14 cellular contexts compared by ENCODE assay signal in the genomic region with DNA sequence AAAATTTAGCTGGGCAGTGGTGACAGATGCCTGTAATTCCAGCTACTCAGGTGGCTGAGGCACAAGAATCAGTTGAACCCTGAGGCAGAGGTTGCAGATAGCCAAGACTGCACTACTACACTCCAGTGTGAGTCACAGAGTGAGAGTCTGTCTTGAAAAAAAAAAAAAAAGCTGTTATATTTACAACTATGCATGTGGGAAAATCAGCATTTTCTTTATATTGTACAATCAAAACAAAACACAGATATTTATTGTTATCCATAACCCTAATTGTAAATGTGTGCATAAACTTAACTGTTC. TPM values are rescaled to one million over a fixed set of nuclear protein-coding genes. Genes with fewer than 3 reads are reported as not detected.
DNase-seq lines count a peak whose midpoint lies in the region; ATAC-seq and TF ChIP-seq lines count a peak whose summit lies in the region.
"Had no signal": no experiment of that assay in that cellular context is flagged by ENCODE, and none has a peak within 500 bp of the region (broad histone marks: within the 10 kb centered on the region; RNA-seq: fewer than 3 reads in every experiment).

No MANE protein-coding gene starts in this region.

- dilution Hi-C loops in mammary epithelial cell (cut with HindIII; ENCODE audit: low sequenced_read_pairs), result no loop called here

- H3K27me3 ChIP-seq in GM23248 (replicated peaks; ENCODE audit: insufficient read depth) (no peaks in the 10 kb centered on the region), mammary epithelial cell (ENCODE audit: insufficient read depth, low read length) (no peaks in the 10 kb centered on the region), hepatocyte (no peaks in the 10 kb centered on the region), skeletal muscle satellite cell (ENCODE audit: control insufficient read depth, insufficient read depth, low read length) (no peaks in the 10 kb centered on the region)
- H3K27me3 ChIP-seq: BLaER1 had no signal

- H4K20me1 ChIP-seq in GM23248 (ENCODE audit: insufficient read depth) (no peaks in the 10 kb centered on the region), mammary epithelial cell (ENCODE audit: insufficient read depth, low read length) (no peaks in the 10 kb centered on the region), hepatocyte (ENCODE audit: insufficient read depth, poor library complexity, severe bottlenecking) (no peaks in the 10 kb centered on the region)
- H4K20me1 ChIP-seq: BLaER1 had no signal

- H3K4me1 ChIP-seq in GM23248 (ENCODE audit: insufficient read depth) (peaks cover 30% of the 10 kb centered on the region), mammary epithelial cell (ENCODE audit: insufficient read depth, low read length) (peaks cover 7% of the 10 kb centered on the region), hepatocyte (ENCODE audit: insufficient read depth) (peaks cover 8% of the 10 kb centered on the region), skeletal muscle satellite cell (ENCODE audit: control insufficient read depth, insufficient read depth, low read length) (peaks cover 38% of the 10 kb centered on the region)

- peaks cover 0 to 2% of the 10 kb centered on the region in 2 donors for H3K27me3 Mint-ChIP-seq in natural killer cell (ENCODE audit: low read depth in 2 of 2)
- H3K27me3 Mint-ChIP-seq: activated naive CD4-positive, alpha-beta T cell treated with anti-CD3 and anti-CD28 coated beads, Interleukin-2, amount 50 U/mL, for 24 hours had no signal

- no peak overlapping the region for H3K4me3 Mint-ChIP-seq in natural killer cell
- H3K4me3 Mint-ChIP-seq: activated naive CD4-positive, alpha-beta T cell treated with anti-CD3 and anti-CD28 coated beads, Interleukin-2, amount 50 U/mL, for 24 hours had no signal

- peaks cover 0 to 16% of the 10 kb centered on the region in 2 donors for H3K4me1 Mint-ChIP-seq in natural killer cell
- H3K4me1 Mint-ChIP-seq: activated naive CD4-positive, alpha-beta T cell treated with anti-CD3 and anti-CD28 coated beads, Interleukin-2, amount 50 U/mL, for 24 hours had no signal

- peak overlapping the region; percentile 67 for H3K4me2 ChIP-seq in GM23248 (ENCODE audit: unreplicated experiment)
- H3K4me2 ChIP-seq in mammary epithelial cell (ENCODE audit: insufficient read depth, low read depth, low read length), result peak overlapping the region; percentile 76
- H3K4me2 ChIP-seq in hepatocyte, result peak overlapping the region; percentile 10
- peak overlapping the region; percentile 75 for H3K4me2 ChIP-seq in skeletal muscle satellite cell (ENCODE audit: low read length)
- H3K4me2 ChIP-seq: BLaER1 had no signal

- peak overlapping the region; percentile 61 for H3K9ac ChIP-seq in GM23248
- H3K9ac ChIP-seq in mammary epithelial cell (ENCODE audit: insufficient read depth, low read length), result peak overlapping the region; percentile 36
- peak overlapping the region; percentile 69 for H3K9ac ChIP-seq in skeletal muscle satellite cell (ENCODE audit: low read depth, low read length)
- H3K9ac ChIP-seq: BLaER1 had no signal

- DNase-seq in GM23248 (peak; percentile 84), mammary epithelial cell (peak; percentile 82), hepatocyte (ENCODE audit: low spot score) (peak; percentile 30), Kasumi-1 (lab: John Stamatoyannopoulos, UW) (no peak), NCI-H1930 (lab: John Stamatoyannopoulos, UW) (no peak), natural killer cell (no peak)
- DNase-seq: activated CD4-positive, CD25-positive, alpha-beta regulatory T cell; foreskin melanocyte; NCI-H2029 treated with DMSO at 0.1 percent for 48 hours had no signal

- BruUV-seq in mammary epithelial cell (replicated peaks; lab: Mats Ljungman, UMichigan), result no TSS peak

- H2AFZ ChIP-seq in GM23248 (no peak overlapping the region), mammary epithelial cell (ENCODE audit: low read depth, low read length) (no peak overlapping the region), hepatocyte (no peak overlapping the region)

- H3K27ac Mint-ChIP-seq in natural killer cell, result no peak overlapping the region
- H3K27ac Mint-ChIP-seq: activated naive CD4-positive, alpha-beta T cell treated with anti-CD3 and anti-CD28 coated beads, Interleukin-2, amount 50 U/mL, for 24 hours had no signal

- in situ Hi-C loops in GM23248 (cut with MboI), result no loop called here
- in situ Hi-C loops in mammary epithelial cell (cut with MboI; ENCODE audit: low sequenced_read_pairs in 2 of 2), result no loop called here

- intact Hi-C loops in mammary epithelial cell (cut with micrococcal nuclease), result loop anchor here (1.0 to 2.0 kb wide), 3 partner anchors 13 to 30 kb away; partner anchors contain the start of genes C1R, C1RL and C1S
- intact Hi-C loops in natural killer cell (cut with micrococcal nuclease), result no loop called here

- CTCF ChIA-PET in mammary epithelial cell (lab: Charles Lee; ENCODE audit: low non-redundant PET), result interaction anchor here (0.6 kb wide), 1 partner anchor 28 kb away, joined by 5 read pairs; no protein-coding TSS in a partner anchor

- H3K9me3 ChIP-seq in GM23248 (ENCODE audit: low read depth) (no peaks in the 10 kb centered on the region), mammary epithelial cell (replicated peaks; ENCODE audit: insufficient read depth, low read length) (peaks cover 4% of the 10 kb centered on the region), hepatocyte (ENCODE audit: low read depth) (no peaks in the 10 kb centered on the region), skeletal muscle satellite cell (replicated peaks; ENCODE audit: low read length) (no peaks in the 10 kb centered on the region)

- H3K79me2 ChIP-seq in GM23248 (ENCODE audit: insufficient read depth), result no peaks in the 10 kb centered on the region
- no peaks in the 10 kb centered on the region for H3K79me2 ChIP-seq in mammary epithelial cell (ENCODE audit: insufficient read depth, low read length)
- H3K79me2 ChIP-seq in hepatocyte, result no peaks in the 10 kb centered on the region

- H3K9me3 Mint-ChIP-seq in natural killer cell, result peaks cover 5 to 6% of the 10 kb centered on the region in 2 donors

- H3K27ac ChIP-seq in GM23248, result peak overlapping the region; percentile 91
- H3K27ac ChIP-seq in mammary epithelial cell (ENCODE audit: insufficient read depth, low read depth, low read length), result peak overlapping the region; percentile 83
- peak overlapping the region; percentile 84 for H3K27ac ChIP-seq in hepatocyte
- H3K27ac ChIP-seq: BLaER1 had no signal

- no peak for ATAC-seq in HG02571 (IDR thresholded peaks at IDR 0.05; ENCODE audit: unreplicated experiment)
- no peak for ATAC-seq in natural killer cell
- ATAC-seq: Panc1 had no signal

- H3K9me2 ChIP-seq in GM23248 (ENCODE audit: insufficient read depth) (peaks cover 4% of the 10 kb centered on the region; the same call in 1 of the 2 replicates), hepatocyte (replicated peaks; ENCODE audit: insufficient read depth) (no peaks in the 10 kb centered on the region)

- no peaks in the 10 kb centered on the region for H3K36me3 Mint-ChIP-seq in natural killer cell
- H3K36me3 Mint-ChIP-seq: activated naive CD4-positive, alpha-beta T cell treated with anti-CD3 and anti-CD28 coated beads, Interleukin-2, amount 50 U/mL, for 24 hours had no signal

- peak overlapping the region; percentile 10; the same call in 1 of the 2 replicates for H3K4me3 ChIP-seq in GM23248
- H3K4me3 ChIP-seq in mammary epithelial cell (replicated peaks in 1 of 3; ENCODE audit: insufficient read depth in 1 of 3, low read depth in 2 of 3, low read length in 3 of 3), result peak overlapping the region in 2 of 3 experiments; percentile 19
- H3K4me3 ChIP-seq in hepatocyte, result no peak overlapping the region
- H3K4me3 ChIP-seq in skeletal muscle satellite cell (ENCODE audit: low read length), result peak overlapping the region; percentile 28
- H3K4me3 ChIP-seq: BLaER1 had no signal

- no peaks in the 10 kb centered on the region; the same call in 1 of the 2 replicates for H3K36me3 ChIP-seq in GM23248 (ENCODE audit: low read depth)
- H3K36me3 ChIP-seq in mammary epithelial cell (ENCODE audit: insufficient read depth, low read length), result no peaks in the 10 kb centered on the region
- H3K36me3 ChIP-seq in hepatocyte (replicated peaks; ENCODE audit: insufficient read depth, low read depth), result no peaks in the 10 kb centered on the region
- H3K36me3 ChIP-seq in skeletal muscle satellite cell (ENCODE audit: insufficient read depth, low read length), result no peaks in the 10 kb centered on the region
- H3K36me3 ChIP-seq: BLaER1 had no signal

- TF ChIP-seq CTCF in mammary epithelial cell (conservative IDR thresholded peaks at IDR 0.05 in 1 of 2, IDR thresholded peaks at IDR 0.05 in 1 of 2; ENCODE audit: extremely low read depth in 1 of 2, insufficient read depth in 1 of 2, low read depth in 1 of 2, low read length in 2 of 2), result no peak
- TF ChIP-seq CTCF in hepatocyte (IDR thresholded peaks at IDR 0.05; ENCODE audit: poor library complexity), result no peak
- no peak for TF ChIP-seq CTCF in natural killer cell (IDR thresholded peaks at IDR 0.05)

- H3F3A ChIP-seq in GM23248 (ENCODE audit: insufficient read depth), result peaks cover 33% of the 10 kb centered on the region

RNA-seq across cellular contexts. Expression of gene C1R, which starts 12.5 kb away (rescaled TPM):
- 51.1 and 52.2 TPM in 2 replicates for total RNA-seq in GM23248 (2014; rRNA removed; shearing (Covaris generic))
- polyA plus RNA-seq in GM23248 (2016; fragmentation: Nextera tagmentation; extraction: Ambion mirVana) (75.0 and 78.9 TPM in 2 replicates), mammary epithelial cell (5.3 TPM), hepatocyte (89.6 and 95.1 TPM in 2 replicates)
- total RNA-seq in mammary epithelial cell (10 to 100 TPM in 1 of 2 donors, 1 to 10 TPM in 1; 6.1 to 16.3 TPM), hepatocyte (80.1 and 85.4 TPM in 2 replicates), natural killer cell (1 to 10 TPM; 6.4 to 7.8 (median 6.6) TPM)
- 14.7 TPM for polyA minus RNA-seq in mammary epithelial cell
- total RNA-seq in skeletal muscle satellite cell (2012; rRNA removed), result 17.5 and 83.7 TPM in 2 replicates

RNA-seq across cellular contexts. Expression of gene C1S, which starts 19.3 kb away (rescaled TPM):
- 174 and 200 TPM in 2 replicates for total RNA-seq in GM23248 (2014; rRNA removed; shearing (Covaris generic))
- 195 and 198 TPM in 2 replicates for polyA plus RNA-seq in GM23248 (2016; fragmentation: Nextera tagmentation; extraction: Ambion mirVana)
- total RNA-seq in mammary epithelial cell, result 10 to 100 TPM in 1 of 2 donors, 1 to 10 TPM in 1; 3.5 to 13.8 TPM
- 2.2 TPM for polyA plus RNA-seq in mammary epithelial cell
- polyA minus RNA-seq in mammary epithelial cell, result not detected
- 114 and 120 TPM in 2 replicates for total RNA-seq in hepatocyte
- polyA plus RNA-seq in hepatocyte, result 130 and 143 TPM in 2 replicates
- total RNA-seq in skeletal muscle satellite cell (2012; rRNA removed), result 40.6 and 80.8 TPM in 2 replicates
- 1 to 10 TPM; 1.6 to 1.9 (median 1.9) TPM for total RNA-seq in natural killer cell

RNA-seq across cellular contexts. Expression of gene C1RL, which starts 29.2 kb away (rescaled TPM):
- 22.2 and 26.7 TPM in 2 replicates for total RNA-seq in GM23248 (2014; rRNA removed; shearing (Covaris generic))
- polyA plus RNA-seq in GM23248 (2016; fragmentation: Nextera tagmentation; extraction: Ambion mirVana), result 14.3 and 14.9 TPM in 2 replicates
- 10 to 100 TPM; 32.1 to 38.3 TPM for total RNA-seq in mammary epithelial cell
- 16.6 TPM for polyA plus RNA-seq in mammary epithelial cell
- 23.6 TPM for polyA minus RNA-seq in mammary epithelial cell
- 60.0 and 64.5 TPM in 2 replicates for total RNA-seq in hepatocyte
- polyA plus RNA-seq in hepatocyte, result 26.4 and 35.5 TPM in 2 replicates
- 13.8 and 17.0 TPM in 2 replicates for total RNA-seq in skeletal muscle satellite cell (2012; rRNA removed)
- 10 to 100 TPM; 29.1 to 35.5 (median 31.0) TPM for total RNA-seq in natural killer cell

RNA-seq across cellular contexts. Expression of gene RBP5, which starts 48.9 kb away (rescaled TPM):
- not detected in 2 replicates for total RNA-seq in GM23248 (2014; rRNA removed; shearing (Covaris generic))
- polyA plus RNA-seq in GM23248 (2016; fragmentation: Nextera tagmentation; extraction: Ambion mirVana) (0.38 TPM in 1 of 2 replicates, not detected in the other), mammary epithelial cell (not detected), hepatocyte (23.0 and 30.0 TPM in 2 replicates)
- total RNA-seq in mammary epithelial cell (not detected), hepatocyte (11.1 and 16.2 TPM in 2 replicates), natural killer cell (not detected)
- polyA minus RNA-seq in mammary epithelial cell, result not detected
- not detected in 2 replicates for total RNA-seq in skeletal muscle satellite cell (2012; rRNA removed)

RNA-seq across cellular contexts. Expression of gene CLSTN3, which starts 50.4 kb away (rescaled TPM):
- 4.5 and 12.3 TPM in 2 replicates for total RNA-seq in GM23248 (2014; rRNA removed; shearing (Covaris generic))
- 1.8 and 2.9 TPM in 2 replicates for polyA plus RNA-seq in GM23248 (2016; fragmentation: Nextera tagmentation; extraction: Ambion mirVana)
- 10 to 100 TPM; 15.8 to 28.6 TPM for total RNA-seq in mammary epithelial cell
- 14.5 TPM for polyA plus RNA-seq in mammary epithelial cell
- 24.4 TPM for polyA minus RNA-seq in mammary epithelial cell
- total RNA-seq in hepatocyte, result 38.0 and 57.0 TPM in 2 replicates
- polyA plus RNA-seq in hepatocyte, result 37.8 and 39.5 TPM in 2 replicates
- total RNA-seq in skeletal muscle satellite cell (2012; rRNA removed), result 3.5 and 6.6 TPM in 2 replicates
- total RNA-seq in natural killer cell, result 10 to 100 TPM; 59.7 to 95.5 (median 61.0) TPM

Comparison
In these comparisons a context has a peak if more than half of its experiments do, and no peak if none do; other contexts are left out.
1. DNase-seq: peak in GM23248 (single experiment), mammary epithelial cell (single experiment) and hepatocyte (single experiment); none in Kasumi-1 (0 of 2), NCI-H1930 (0 of 2) and natural killer cell (single experiment).
2. H3K4me2 ChIP-seq: peak in every context shown above with its lines; median percentile 76 in mammary epithelial cell; 75 in skeletal muscle satellite cell; 67 in GM23248; 10 in hepatocyte.
3. Peak in every context shown above with its lines, with median percentiles within 50 percentile points of each other: H3K27ac ChIP-seq and H3K9ac ChIP-seq.